Comparison of ENCODE assay signal across 8 cellular contexts in genomic region chr19:50333737-50334617, GRCh38. TPM values are rescaled to one million over a fixed set of nuclear protein-coding genes. Genes with fewer than 3 reads are reported as not detected.
A peak's percentile ranks its signal among the peaks of the same experiment; 100 is the strongest.
DNase-seq lines count a peak whose midpoint lies in the region; ATAC-seq and TF ChIP-seq lines count a peak whose summit lies in the region.

No MANE protein-coding gene starts in this region.

- peak overlapping the region in 1 of 2 donors; percentile 75 for H3K27ac ChIP-seq in lung (ENCODE audit: low read depth in 1 of 2, low read length in 1 of 2)

- no peak for TF ChIP-seq CTCF in lung (IDR thresholded peaks at IDR 0.05; ENCODE audit: control extremely low read depth, extremely low read depth)

- 11 to 12% methylated on average over 54 of the region's 54 CpGs for WGBS in lung, 2 donors

- no peaks in the 10 kb centered on the region for H3K36me3 ChIP-seq in ES-I3 (ENCODE audit: insufficient read depth, low read length)
- H3K36me3 ChIP-seq in lung (ENCODE audit: control insufficient read depth in 2 of 2, insufficient read depth in 2 of 2, low read length in 2 of 2): no peaks in the 10 kb centered on the region

- no peaks in the 10 kb centered on the region for H3K27me3 ChIP-seq in lung (ENCODE audit: control insufficient read depth, insufficient read depth)

- DNase-seq in M059J (ENCODE audit: low read depth) (peak; percentile 65), dermis blood vessel endothelial cell (peak; percentile 80), lung (ENCODE audit: low spot score) (peak; percentile 72)
- DNase-seq in activated CD4-positive, alpha-beta T cell treated with anti-CD3 and anti-CD28 coated beads for 24 hours (ENCODE audit: low read depth in 2 of 2): peak; percentile 71 to 75
- peak; percentile 74 for DNase-seq in stimulated activated CD8-positive, alpha-beta memory T cell treated with anti-CD3 and anti-CD28 coated beads, Interleukin-12 subunit alpha, Interleukin-12 subunit beta, amount 100 ng/mL, for 4 hours (ENCODE audit: low read depth)

- peak overlapping the region; percentile 82 for H3K9ac ChIP-seq in ES-I3 (ENCODE audit: low read depth, low read length)

- peak; percentile 20 for ATAC-seq in GM21786 (IDR thresholded peaks at IDR 0.05; ENCODE audit: unreplicated experiment)
- peak; percentile 13 for ATAC-seq in lung (ENCODE audit: insufficient read depth, low FRiP score)
- no peak for ATAC-seq in GM21529 (IDR thresholded peaks at IDR 0.05; ENCODE audit: unreplicated experiment)

- peak overlapping the region; percentile 41 for H3K4me3 ChIP-seq in lung

- H3K9me3 ChIP-seq in ES-I3 (ENCODE audit: control insufficient read depth, insufficient read depth, low read length) (no peaks in the 10 kb centered on the region), lung (ENCODE audit: control insufficient read depth in 2 of 2, insufficient read depth in 1 of 2, low read length in 1 of 2) (peaks cover 0 to 2% of the 10 kb centered on the region in 2 donors)

- H3K4me1 ChIP-seq in ES-I3 (ENCODE audit: insufficient read depth, low read length): peaks cover 12% of the 10 kb centered on the region; the same call in 1 of the 2 replicates
- peaks cover 3 to 20% of the 10 kb centered on the region in 2 donors for H3K4me1 ChIP-seq in lung (ENCODE audit: control insufficient read depth in 2 of 2, insufficient read depth in 2 of 2, low read length in 2 of 2)

RNA-seq across cellular contexts. Expression of gene KCNC3, which starts 4.8 kb away (rescaled TPM):
- not detected in 2 replicates for total RNA-seq in M059J (2014; rRNA removed; shearing (Covaris generic))
- total RNA-seq in dermis blood vessel endothelial cell: 0.51 TPM in 2 replicates
- total RNA-seq in lung: 10 to 100 TPM in 1 of 2 donors, 1 to 10 TPM in 1; 4.6 to 13.2 TPM
- polyA plus RNA-seq in lung: 1 to 10 TPM; 2.6 to 5.7 TPM

RNA-seq across cellular contexts. Expression of gene NAPSA, which starts 31.5 kb away (rescaled TPM):
- total RNA-seq in M059J (2014; rRNA removed; shearing (Covaris generic)): 0.12 and 0.15 TPM in 2 replicates
- total RNA-seq in dermis blood vessel endothelial cell: not detected in 2 replicates
- 1,000 to 10,000 TPM in 1 of 2 donors, 100 to 1,000 TPM in 1; 655 to 1,838 TPM for total RNA-seq in lung
- polyA plus RNA-seq in lung: 1,000 to 10,000 TPM; 1,027 to 2,584 TPM

RNA-seq across cellular contexts. Expression of gene NR1H2, which starts 42.3 kb away (rescaled TPM):
- total RNA-seq in M059J (2014; rRNA removed; shearing (Covaris generic)): 74.0 and 116 TPM in 2 replicates
- total RNA-seq in dermis blood vessel endothelial cell (83.6 and 92.5 TPM in 2 replicates), lung (10 to 100 TPM; 52.5 to 96.4 TPM)
- polyA plus RNA-seq in lung: 100 to 1,000 TPM; 103 to 114 TPM

RNA-seq across cellular contexts. Expression of gene POLD1, which starts 50.2 kb away (rescaled TPM):
- 22.9 and 50.7 TPM in 2 replicates for total RNA-seq in M059J (2014; rRNA removed; shearing (Covaris generic))
- 40.8 and 77.4 TPM in 2 replicates for total RNA-seq in dermis blood vessel endothelial cell
- total RNA-seq in lung: 10 to 100 TPM; 20.2 to 49.3 TPM
- 10 to 100 TPM; 28.7 to 55.1 TPM for polyA plus RNA-seq in lung

Comparison
In these comparisons a context has a peak if more than half of its experiments do, and no peak if none do; other contexts are left out.
1. RNA of gene NAPSA, which starts 31.5 kb away (total RNA-seq): 655 to 1,838 TPM in lung; 0.12 to 0.15 TPM in M059J and not detected in dermis blood vessel endothelial cell; every median in the first group is over 100 times any median in the second.
2. Peak in every context shown above with its lines, with median percentiles within 50 percentile points of each other: DNase-seq.